In the genomic region with DNA sequence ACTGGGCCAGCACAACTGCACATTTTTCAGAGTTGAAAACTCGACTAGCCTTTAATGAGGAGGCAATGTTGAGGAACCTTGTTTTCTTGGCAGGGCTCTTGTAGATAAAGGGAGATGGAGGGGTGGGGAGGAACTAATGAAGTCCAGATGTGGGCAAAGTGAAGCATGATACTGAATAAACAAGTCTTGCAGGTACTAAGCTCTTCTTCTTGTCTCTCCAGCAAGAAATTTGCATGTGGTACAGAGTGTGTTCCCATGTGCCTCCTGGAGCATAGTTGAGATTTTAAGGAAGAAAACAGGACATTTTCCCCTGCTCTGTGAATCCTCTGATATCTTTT, we compare ENCODE assay signal across 17 cellular contexts. TPM values are rescaled to one million over a fixed set of nuclear protein-coding genes. Genes with fewer than 3 reads are reported as not detected.
A peak's percentile ranks its signal among the peaks of the same experiment; 100 is the strongest.
DNase-seq lines count a peak whose midpoint lies in the region; TF ChIP-seq lines count a peak whose summit lies in the region.
"Had no signal": no experiment of that assay in that cellular context is flagged by ENCODE, and none has a peak within 500 bp of the region (broad histone marks: within the 10 kb centered on the region; RNA-seq: fewer than 3 reads in every experiment).

No MANE protein-coding gene starts in this region.

- no peak overlapping the region for H3K4me3 ChIP-seq in astrocyte of the cerebellum (ENCODE audit: low read depth, low read length)
- H3K4me3 ChIP-seq in iPS-20b (ENCODE audit: low read length), result no peak overlapping the region
- H3K4me3 ChIP-seq in breast epithelium, result no peak overlapping the region
- H3K4me3 ChIP-seq: dorsolateral prefrontal cortex, MG63, tibial nerve had no signal

- intact Hi-C loops in breast epithelium (cut with DNase I; ENCODE audit: low total_unique reads), result no loop called here

- H3K36me3 ChIP-seq in iPS-20b (ENCODE audit: insufficient read depth, low read depth, low read length) (peaks cover 83% of the 10 kb centered on the region), breast epithelium (no peaks in the 10 kb centered on the region)

- DNase-seq in AG09319 (ENCODE audit: extremely low read depth, low read depth), result peak; percentile 54
- DNase-seq in GM03348 (ENCODE audit: low spot score), result peak; percentile 36
- DNase-seq in astrocyte of the cerebellum (ENCODE audit: low read depth), result peak; percentile 23
- no peak for DNase-seq in breast epithelium (ENCODE audit: low spot score in 2 of 2)
- no peak for DNase-seq in globus pallidus (ENCODE audit: low spot score)
- no peak for DNase-seq in stimulated activated naive CD4-positive, alpha-beta T cell treated with Interleukin-2 at 50 U/mL for 16 hours (lab: John Stamatoyannopoulos, UW)
- DNase-seq: activated CD4-positive, alpha-beta T cell treated with anti-CD3 and anti-CD28 coated beads, Interleukin-2, amount 10 ng/mL, durations not matched to agents 7 days and 5 days; activated naive CD8-positive, alpha-beta T cell treated with anti-CD3 and anti-CD28 coated beads, Interleukin-2, amount 50 U/mL, for 24 hours; dorsolateral prefrontal cortex; HFFc6; mammary epithelial cell; MG63; NCI-H446 treated with DMSO at 0.1 percent for 48 hours; stimulated activated naive CD4-positive, alpha-beta T cell; T-helper 1 cell had no signal

- no peaks in the 10 kb centered on the region for H3K9me3 ChIP-seq in iPS-20b (ENCODE audit: insufficient read depth, low read depth, low read length)
- H3K9me3 ChIP-seq in breast epithelium, result no peaks in the 10 kb centered on the region
- H3K9me3 ChIP-seq: MG63, tibial nerve had no signal

- H3K27ac ChIP-seq in iPS-20b (ENCODE audit: low read length) (peak overlapping the region; percentile 16), breast epithelium (no peak overlapping the region)

- H3K27me3 ChIP-seq in iPS-20b (ENCODE audit: insufficient read depth, low read length) (no peaks in the 10 kb centered on the region), breast epithelium (no peaks in the 10 kb centered on the region)
- H3K27me3 ChIP-seq: MG63, tibial nerve had no signal

- peaks cover 75% of the 10 kb centered on the region for H3K4me1 ChIP-seq in iPS-20b (ENCODE audit: insufficient read depth, low read length)
- H3K4me1 ChIP-seq in breast epithelium, result peaks cover 0 to 4% of the 10 kb centered on the region in 2 donors

- peak overlapping the region; percentile 6; the same call in 1 of the 2 replicates for H3K9ac ChIP-seq in iPS-20b (ENCODE audit: low read depth, low read length)

- no peak for TF ChIP-seq POLR2A in breast epithelium (IDR thresholded peaks at IDR 0.05)

- TF ChIP-seq CTCF in AG09319 (IDR thresholded peaks at IDR 0.05; ENCODE audit: low read depth, low read length), result no peak
- TF ChIP-seq CTCF in astrocyte of the cerebellum (IDR thresholded peaks at IDR 0.05; ENCODE audit: low read depth, low read length, missing control alignments), result no peak
- TF ChIP-seq CTCF in breast epithelium (IDR thresholded peaks at IDR 0.05), result no peak

- in situ Hi-C loops in astrocyte of the cerebellum (cut with HindIII; ENCODE audit: low sequenced_read_pairs), result no loop called here

RNA-seq across cellular contexts. Expression of a gene that starts 47.0 kb away (rescaled TPM):
- total RNA-seq in breast epithelium, result 100 to 1,000 TPM; 122 to 275 (median 127) TPM
- total RNA-seq: activated CD4-positive, alpha-beta T cell treated with anti-CD3 and anti-CD28 coated beads, Interleukin-2, amount 10 ng/mL, durations not matched to agents 7 days and 5 days had no signal

Comparison
In these comparisons a context has a peak if more than half of its experiments do, and no peak if none do; other contexts are left out.
1. DNase-seq: peak in AG09319 (single experiment), GM03348 (single experiment) and astrocyte of the cerebellum (single experiment); none in breast epithelium (0 of 2), globus pallidus (single experiment) and stimulated activated naive CD4-positive, alpha-beta T cell treated with Interleukin-2 at 50 U/mL for 16 hours (single experiment).